ENCODE assay signal across 8 cellular contexts in genomic region chr1:111227875-111228747, GRCh38. TPM values are rescaled to one million over a fixed set of nuclear protein-coding genes. Genes with fewer than 3 reads are reported as not detected.
DNase-seq lines count a peak whose midpoint lies in the region; ATAC-seq and TF ChIP-seq lines count a peak whose summit lies in the region.

No MANE protein-coding gene starts in this region.

- H3K4me1 Mint-ChIP-seq in T-helper 17 cell = peaks cover 51% of the 10 kb centered on the region

- H3K27ac Mint-ChIP-seq in T-helper 17 cell = peak overlapping the region; percentile 90

- H3K27me3 Mint-ChIP-seq in T-helper 17 cell = no peaks in the 10 kb centered on the region

- ATAC-seq in T-helper 17 cell (no peak), HG02981 (IDR thresholded peaks at IDR 0.05; ENCODE audit: unreplicated experiment) (no peak)

- H3K36me3 Mint-ChIP-seq in T-helper 17 cell (ENCODE audit: low read depth) = no peaks in the 10 kb centered on the region

- H3K4me3 ChIP-seq in fibroblast of villous mesenchyme (ENCODE audit: low read depth, low read length) = no peak overlapping the region

- TF ChIP-seq CTCF in fibroblast of villous mesenchyme (IDR thresholded peaks at IDR 0.05; ENCODE audit: insufficient read depth, low read depth, low read length) = no peak

- DNase-seq in Daoy (ENCODE audit: low read depth) (peak; percentile 90), T-helper 17 cell (no peak), fibroblast of villous mesenchyme (ENCODE audit: low read depth) (peak; percentile 47), putamen (ENCODE audit: low spot score) (peak; percentile 70), NCI-H2081 treated with DMSO at 0.1 percent for 48 hours (lab: John Stamatoyannopoulos, UW) (no peak), NCI-H524 treated with DMSO at 0.1 percent for 48 hours (lab: John Stamatoyannopoulos, UW) (no peak), OCI-M2 (lab: John Stamatoyannopoulos, UW; ENCODE audit: unreplicated experiment) (no peak)

- H3K9me3 ChIP-seq in T-helper 17 cell (ENCODE audit: control insufficient read depth, low read length, poor library complexity, severe bottlenecking) = no peaks in the 10 kb centered on the region

- H3K4me3 Mint-ChIP-seq in T-helper 17 cell = no peak overlapping the region

RNA-seq across cellular contexts. Expression of gene CHI3L2, which starts 0.6 kb away (rescaled TPM):
- total RNA-seq in Daoy (2014; rRNA removed; shearing (Covaris generic)) = 0.29 TPM in 1 of 2 replicates, not detected in the other
- total RNA-seq in T-helper 17 cell (1 to 10 TPM; 8.1 to 9.1 TPM), fibroblast of villous mesenchyme (not detected in 2 replicates)

RNA-seq across cellular contexts. Expression of gene DENND2D, which starts 27.7 kb away (rescaled TPM):
- 5.7 and 11.0 TPM in 2 replicates for total RNA-seq in Daoy (2014; rRNA removed; shearing (Covaris generic))
- total RNA-seq in T-helper 17 cell = 100 to 1,000 TPM in 1 of 2 donors, 10 to 100 TPM in 1; 62.4 to 126 TPM
- 2.3 and 4.3 TPM in 2 replicates for total RNA-seq in fibroblast of villous mesenchyme

Comparison
In these comparisons a context has a peak if more than half of its experiments do, and no peak if none do; other contexts are left out.
1. DNase-seq: peak in Daoy (single experiment), fibroblast of villous mesenchyme (single experiment) and putamen (single experiment); none in T-helper 17 cell (0 of 3), NCI-H2081 treated with DMSO at 0.1 percent for 48 hours (single experiment), NCI-H524 treated with DMSO at 0.1 percent for 48 hours (single experiment) and OCI-M2 (single experiment).